15 cellular contexts compared by ENCODE assay signal in the genomic region with DNA sequence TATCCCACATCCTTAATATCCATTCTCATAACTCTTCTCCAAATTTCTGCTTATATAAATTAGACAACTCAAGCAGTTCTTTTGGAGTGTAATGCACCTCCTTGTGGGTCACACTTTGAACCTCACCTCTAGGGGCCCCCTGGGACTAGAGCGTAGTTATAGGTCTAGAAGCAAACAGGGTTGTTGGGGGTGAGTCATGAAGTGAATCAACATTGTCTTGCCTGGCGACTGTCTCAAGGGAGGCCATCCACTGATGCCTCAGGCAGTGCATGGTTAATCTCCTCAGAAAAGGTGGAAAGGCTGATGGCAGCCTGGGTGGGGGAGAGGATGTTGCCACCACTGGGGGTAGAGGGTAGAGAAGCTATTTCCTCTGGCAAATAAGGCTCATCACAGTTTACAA.
DNase-seq lines count a peak whose midpoint lies in the region; ATAC-seq and TF ChIP-seq lines count a peak whose summit lies in the region.
"Had no signal": no experiment of that assay in that cellular context is flagged by ENCODE, and none has a peak within 500 bp of the region (broad histone marks: within the 10 kb centered on the region; RNA-seq: fewer than 3 reads in every experiment).

No MANE protein-coding gene starts in this region.

- H3K36me3 ChIP-seq in GM23338 (ENCODE audit: insufficient read depth) (no peaks in the 10 kb centered on the region), neuronal stem cell (replicated peaks in 1 of 2; ENCODE audit: control insufficient read depth in 2 of 2, insufficient read depth in 2 of 2, low read length in 2 of 2) (no peaks in the 10 kb centered on the region)
- H3K36me3 ChIP-seq: heart left ventricle had no signal

- H3K14ac ChIP-seq in neuronal stem cell (ENCODE audit: low read length), result no peak overlapping the region

- H3K9me2 ChIP-seq in GM23338 (ENCODE audit: insufficient read depth), result 0 out of 2 replicates have a peak, but pooled peaks cover 6% of the 10 kb centered on the region

- peak overlapping the region; percentile 58; the same call in 1 of the 2 replicates for H3K27ac Mint-ChIP-seq in GM23338
- H3K27ac Mint-ChIP-seq: CD4-positive, CD25-positive, alpha-beta regulatory T cell; IgD-negative memory B cell had no signal

- H3K9ac ChIP-seq in neuronal stem cell (ENCODE audit: low read depth, low read length, poor library complexity), result no peak overlapping the region

- in situ Hi-C loops in ACHN (cut with HindIII; ENCODE audit: low pct_ligation_motif_present, low pct_unique_long_range_greater_than_20kb, low sequenced_read_pairs), result no loop called here

- no peak overlapping the region for H3K4ac ChIP-seq in neuronal stem cell (ENCODE audit: low read length)

- no peak for ATAC-seq in GM23338
- ATAC-seq in HG03439 (IDR thresholded peaks at IDR 0.05; ENCODE audit: unreplicated experiment), result no peak
- ATAC-seq in GM18502 (IDR thresholded peaks at IDR 0.05; ENCODE audit: poor library complexity, unreplicated experiment), result no peak
- ATAC-seq: activated CD4-positive, CD25-positive, alpha-beta regulatory T cell treated with anti-CD3 and anti-CD28 coated beads, Interleukin-2, amount 50 U/mL, for 24 hours; heart left ventricle had no signal

- no peaks in the 10 kb centered on the region for H3K27me3 ChIP-seq in GM23338 (ENCODE audit: insufficient read depth)
- H3K27me3 ChIP-seq in neuronal stem cell (ENCODE audit: control insufficient read depth in 3 of 3, insufficient read depth in 3 of 3, low read depth in 1 of 3, low read length in 3 of 3), result no peaks in the 10 kb centered on the region
- H3K27me3 ChIP-seq: heart left ventricle had no signal

- H2AFZ ChIP-seq in GM23338 (peak overlapping the region; percentile 74), neuronal stem cell (ENCODE audit: low read length) (no peak overlapping the region)

- H4K91ac ChIP-seq in neuronal stem cell (ENCODE audit: low read depth, low read length, poor library complexity), result no peak overlapping the region

- H3K18ac ChIP-seq in neuronal stem cell (ENCODE audit: low read length), result no peak overlapping the region

- H4K8ac ChIP-seq in neuronal stem cell (ENCODE audit: low read depth, low read length), result no peak overlapping the region

- H3K23ac ChIP-seq in neuronal stem cell (ENCODE audit: low read depth, low read length, poor library complexity), result no peak overlapping the region

- no peak overlapping the region for H2BK12ac ChIP-seq in neuronal stem cell (ENCODE audit: low read length)

- no peak overlapping the region for H2BK15ac ChIP-seq in neuronal stem cell (ENCODE audit: low read length)

- peak; percentile 24 for DNase-seq in ACHN
- DNase-seq in GM23338 (ENCODE audit: low spot score), result no peak
- DNase-seq in RPMI7951 (ENCODE audit: low read depth), result peak; percentile 96
- DNase-seq in fibroblast of the aortic adventitia (ENCODE audit: low read depth), result peak; percentile 26
- DNase-seq in inferior parietal cortex (ENCODE audit: extremely low spot score), result no peak
- DNase-seq in neuronal stem cell (ENCODE audit: low spot score), result no peak
- DNase-seq: activated effector memory CD4-positive, alpha-beta T cell treated with Interleukin-2 at 50 U/mL for 16 hours; CD4-positive, CD25-positive, alpha-beta regulatory T cell; cortex of kidney; heart left ventricle; midbrain had no signal

- H4K20me1 ChIP-seq in GM23338 (replicated peaks; ENCODE audit: insufficient read depth), result no peaks in the 10 kb centered on the region

- H3K4me3 Mint-ChIP-seq in GM23338, result no peak overlapping the region
- H3K4me3 Mint-ChIP-seq: CD4-positive, CD25-positive, alpha-beta regulatory T cell; IgD-negative memory B cell had no signal

- H3K4me2 ChIP-seq in GM23338, result no peak overlapping the region
- no peak overlapping the region for H3K4me2 ChIP-seq in neuronal stem cell (ENCODE audit: insufficient read depth, low read length, poor library complexity, severe bottlenecking)

- no peaks in the 10 kb centered on the region for H3K9me3 Mint-ChIP-seq in GM23338

- no peaks in the 10 kb centered on the region for H3K36me3 Mint-ChIP-seq in GM23338 (ENCODE audit: low read depth)
- H3K36me3 Mint-ChIP-seq: CD4-positive, CD25-positive, alpha-beta regulatory T cell; IgD-negative memory B cell had no signal

- no peaks in the 10 kb centered on the region for H3F3A ChIP-seq in GM23338 (replicated peaks; ENCODE audit: low read depth)

- H3K4me1 Mint-ChIP-seq in GM23338, result no peaks in the 10 kb centered on the region
- H3K4me1 Mint-ChIP-seq: CD4-positive, CD25-positive, alpha-beta regulatory T cell; IgD-negative memory B cell had no signal

- no peak overlapping the region for H2AK5ac ChIP-seq in neuronal stem cell (ENCODE audit: low read depth, low read length)

- H3K27ac ChIP-seq in GM23338 (ENCODE audit: low read depth) (no peak overlapping the region), neuronal stem cell (replicated peaks; ENCODE audit: low read length) (no peak overlapping the region)
- H3K27ac ChIP-seq: heart left ventricle had no signal

- no CpG with 5 or more reads among the region's 2 CpGs for WGBS in neuronal stem cell (ENCODE audit: extremely low coverage in 2 of 2, insufficient read length in 2 of 2, insufficient replicate concordance in 1 of 2), 2 donors

- H3K79me2 ChIP-seq in GM23338 (replicated peaks; ENCODE audit: insufficient read depth), result no peaks in the 10 kb centered on the region

- no peak overlapping the region for H2BK120ac ChIP-seq in neuronal stem cell (ENCODE audit: low read depth, low read length)

- no peaks in the 10 kb centered on the region for H3K79me1 ChIP-seq in neuronal stem cell (ENCODE audit: low read depth, low read length)

- H2BK5ac ChIP-seq in neuronal stem cell (ENCODE audit: low read length), result no peak overlapping the region

- TF ChIP-seq CTCF in GM23338 (conservative IDR thresholded peaks at IDR 0.05; ENCODE audit: low read depth in 2 of 2), result no peak
- TF ChIP-seq CTCF in fibroblast of the aortic adventitia (IDR thresholded peaks at IDR 0.05; ENCODE audit: insufficient read depth, low read length), result no peak

- H3K27me3 Mint-ChIP-seq in GM23338 (ENCODE audit: insufficient read depth, low read depth, poor library complexity), result peaks cover 2% of the 10 kb centered on the region
- H3K27me3 Mint-ChIP-seq: CD4-positive, CD25-positive, alpha-beta regulatory T cell had no signal

- no peaks in the 10 kb centered on the region for H3K4me1 ChIP-seq in GM23338 (ENCODE audit: insufficient read depth)
- H3K4me1 ChIP-seq in neuronal stem cell (ENCODE audit: control insufficient read depth in 2 of 2, insufficient read depth in 1 of 2, low read depth in 1 of 2, low read length in 2 of 2), result no peaks in the 10 kb centered on the region
- H3K4me1 ChIP-seq: heart left ventricle had no signal

- H3K4me3 ChIP-seq in GM23338, result no peak overlapping the region
- H3K4me3 ChIP-seq in fibroblast of the aortic adventitia (ENCODE audit: low read depth, low read length), result no peak overlapping the region
- H3K4me3 ChIP-seq in neuronal stem cell (ENCODE audit: low read length in 2 of 2), result no peak overlapping the region
- H3K4me3 ChIP-seq: heart left ventricle had no signal

- no peaks in the 10 kb centered on the region for H3K9me3 ChIP-seq in neuronal stem cell (replicated peaks in 1 of 2; ENCODE audit: control insufficient read depth in 2 of 2, insufficient read depth in 1 of 2, low read depth in 1 of 2, low read length in 2 of 2)
- H3K9me3 ChIP-seq: heart left ventricle had no signal

TF ChIP-seq in GM23338, 12 proteins besides CTCF, POLR2A, EP300 and RAD21 (continues in another document):
- TF ChIP-seq, protein P1, sequence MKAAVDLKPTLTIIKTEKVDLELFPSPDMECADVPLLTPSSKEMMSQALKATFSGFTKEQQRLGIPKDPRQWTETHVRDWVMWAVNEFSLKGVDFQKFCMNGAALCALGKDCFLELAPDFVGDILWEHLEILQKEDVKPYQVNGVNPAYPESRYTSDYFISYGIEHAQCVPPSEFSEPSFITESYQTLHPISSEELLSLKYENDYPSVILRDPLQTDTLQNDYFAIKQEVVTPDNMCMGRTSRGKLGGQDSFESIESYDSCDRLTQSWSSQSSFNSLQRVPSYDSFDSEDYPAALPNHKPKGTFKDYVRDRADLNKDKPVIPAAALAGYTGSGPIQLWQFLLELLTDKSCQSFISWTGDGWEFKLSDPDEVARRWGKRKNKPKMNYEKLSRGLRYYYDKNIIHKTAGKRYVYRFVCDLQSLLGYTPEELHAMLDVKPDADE (IDR thresholded peaks at IDR 0.05), result no peak
- TF ChIP-seq POLR2AphosphoS5 (IDR thresholded peaks at IDR 0.05; ENCODE audit: low read depth) (no peak), CREB1 (CRISPR knock-in tag; IDR thresholded peaks at IDR 0.05; ENCODE audit: low read depth) (no peak), STAT1 (IDR thresholded peaks at IDR 0.05; ENCODE audit: unreplicated experiment) (no peak)

Comparison
In these comparisons a context has a peak if more than half of its experiments do, and no peak if none do; other contexts are left out.
1. DNase-seq: peak in ACHN (single experiment), RPMI7951 (single experiment) and fibroblast of the aortic adventitia (single experiment); none in GM23338 (single experiment), inferior parietal cortex (single experiment) and neuronal stem cell (single experiment).